ENCODE assay signal across 18 cellular contexts in genomic region chr3:100150583-100150982, GRCh38. TPM values are rescaled to one million over a fixed set of nuclear protein-coding genes. Genes with fewer than 3 reads are reported as not detected.
DNase-seq lines count a peak whose midpoint lies in the region; ATAC-seq, FAIRE-seq and TF ChIP-seq lines count a peak whose summit lies in the region.
"Had no signal": no experiment of that assay in that cellular context is flagged by ENCODE, and none has a peak within 500 bp of the region (broad histone marks: within the 10 kb centered on the region; RNA-seq: fewer than 3 reads in every experiment).

No MANE protein-coding gene starts in this region.

- no peaks in the 10 kb centered on the region; the same call in 1 of the 2 replicates for H3K27me3 Mint-ChIP-seq in HFFc6 (ENCODE audit: insufficient read depth)
- H3K27me3 Mint-ChIP-seq: activated CD4-positive, alpha-beta memory T cell treated with anti-CD3 and anti-CD28 coated beads for 36 hours had no signal

- no peak overlapping the region for H3K23ac ChIP-seq in neuronal stem cell (ENCODE audit: low read depth, low read length, poor library complexity)

- H3K36me3 Mint-ChIP-seq in HFFc6 (ENCODE audit: low read depth), result peaks cover 26% of the 10 kb centered on the region

- no peak overlapping the region for H2BK12ac ChIP-seq in neuronal stem cell (ENCODE audit: low read length)

- no peak for TF ChIP-seq RAD21 in K562 (CRISPR knock-in tag; conservative IDR thresholded peaks at IDR 0.05 in 1 of 2, IDR thresholded peaks at IDR 0.05 in 1 of 2)

- H3K27ac ChIP-seq in K562 (ENCODE audit: extremely low read depth, low read depth, low read length) (no peak overlapping the region), skeletal muscle tissue (ENCODE audit: low read depth, low read length) (peak overlapping the region; percentile 78), neuronal stem cell (replicated peaks; ENCODE audit: low read length) (no peak overlapping the region)

- peak; percentile 7 for DNase-seq in EL
- DNase-seq in K562 (ENCODE audit: extremely low read depth in 1 of 4, low spot score in 3 of 4), result no peak
- DNase-seq in left cardiac atrium, result no peak
- no peak for DNase-seq in neuronal stem cell (ENCODE audit: low spot score)
- DNase-seq in HFFc6, result no peak
- DNase-seq in NCI-H345 (lab: John Stamatoyannopoulos, UW), result no peak
- DNase-seq: activated CD4-positive, alpha-beta memory T cell treated with anti-CD3 and anti-CD28 coated beads for 36 hours; C1 segment of cervical spinal cord; DND-41; hippocampal formation; upper lobe of left lung had no signal

- peaks cover 34% of the 10 kb centered on the region for H3K4me1 Mint-ChIP-seq in HFFc6 (ENCODE audit: low read depth)
- H3K4me1 Mint-ChIP-seq: neural crest cell had no signal

- H4K8ac ChIP-seq in neuronal stem cell (ENCODE audit: low read depth, low read length), result no peak overlapping the region

- no peak overlapping the region for H3K9ac ChIP-seq in K562 (ENCODE audit: insufficient read depth in 1 of 2, low read depth in 2 of 2, low read length in 2 of 2)
- no peak overlapping the region for H3K9ac ChIP-seq in skeletal muscle tissue (ENCODE audit: low read depth in 1 of 3, low read length in 3 of 3)
- H3K9ac ChIP-seq in neuronal stem cell (ENCODE audit: low read depth, low read length, poor library complexity), result no peak overlapping the region

- H2BK15ac ChIP-seq in neuronal stem cell (ENCODE audit: low read length), result no peak overlapping the region

- no peak overlapping the region for H4K91ac ChIP-seq in neuronal stem cell (ENCODE audit: low read depth, low read length, poor library complexity)

- no peaks in the 10 kb centered on the region for H3K79me1 ChIP-seq in neuronal stem cell (ENCODE audit: low read depth, low read length)

- in situ Hi-C loops in K562 (cut with MboI), result no loop called here

- no peak for TF ChIP-seq POLR2A in K562 (conservative IDR thresholded peaks at IDR 0.05)

- no peak overlapping the region for H2BK120ac ChIP-seq in neuronal stem cell (ENCODE audit: low read depth, low read length)

- H3K4ac ChIP-seq in neuronal stem cell (ENCODE audit: low read length), result no peak overlapping the region

- no peak for FAIRE-seq in K562 (lab: Jason Lieb, UNC)
- FAIRE-seq: GM12878 had no signal

- intact Hi-C loops in K562 (cut with micrococcal nuclease), result no loop called here
- intact Hi-C loops in left cardiac atrium (cut with DNase I), result no loop called here

- no peak overlapping the region for H3K4me3 ChIP-seq in K562
- H3K4me3 ChIP-seq in skeletal muscle tissue (ENCODE audit: low read length in 3 of 3), result no peak overlapping the region
- no peak overlapping the region for H3K4me3 ChIP-seq in neuronal stem cell (ENCODE audit: low read length in 2 of 2)
- H3K4me3 ChIP-seq: GM12878, upper lobe of left lung had no signal

- ATAC-seq in K562, result no peak
- peak; percentile 74 to 86 for ATAC-seq in left cardiac atrium
- no peak for ATAC-seq in HG03571 (IDR thresholded peaks at IDR 0.05; ENCODE audit: unreplicated experiment)
- ATAC-seq: GM12878, left lobe of liver had no signal

- H3K4me2 ChIP-seq in K562 (ENCODE audit: insufficient read depth, low read length) (no peak overlapping the region), neuronal stem cell (ENCODE audit: insufficient read depth, low read length, poor library complexity, severe bottlenecking) (no peak overlapping the region)

- H3K36me3 ChIP-seq in K562 (ENCODE audit: control insufficient read depth, insufficient read depth, low read length) (peaks cover 25% of the 10 kb centered on the region; the same call in 2 of the 3 replicates), skeletal muscle tissue (ENCODE audit: control insufficient read depth in 3 of 3, insufficient read depth in 3 of 3, low read length in 3 of 3) (no peaks in the 10 kb centered on the region), neuronal stem cell (replicated peaks in 1 of 2; ENCODE audit: control insufficient read depth in 2 of 2, insufficient read depth in 2 of 2, low read length in 2 of 2) (peaks cover 0 to 7% of the 10 kb centered on the region in 2 donors)
- H3K36me3 ChIP-seq: upper lobe of left lung had no signal

- H3K4me1 ChIP-seq in K562 (replicated peaks in 1 of 2; ENCODE audit: control insufficient read depth in 2 of 2, insufficient read depth in 2 of 2, low read length in 2 of 2) (no peaks in the 10 kb centered on the region), skeletal muscle tissue (ENCODE audit: control insufficient read depth in 3 of 3, insufficient read depth in 3 of 3, low read length in 3 of 3) (peaks cover 14 to 23% (median 21%) of the 10 kb centered on the region in 3 donors), neuronal stem cell (ENCODE audit: control insufficient read depth in 2 of 2, insufficient read depth in 1 of 2, low read depth in 1 of 2, low read length in 2 of 2) (no peaks in the 10 kb centered on the region)
- H3K4me1 ChIP-seq: upper lobe of left lung had no signal

- H3K9me1 ChIP-seq in K562 (ENCODE audit: control insufficient read depth, insufficient read depth, low read length), result no peaks in the 10 kb centered on the region

- POLR2A ChIA-PET in K562 (lab: Yijun Ruan, JAX), result no interaction called here

- H3K14ac ChIP-seq in neuronal stem cell (ENCODE audit: low read length), result no peak overlapping the region

- no peaks in the 10 kb centered on the region for H4K20me1 ChIP-seq in K562 (replicated peaks; ENCODE audit: control insufficient read depth, insufficient read depth, low read length)

- no TSS peak for BruUV-seq in K562 (replicated peaks; lab: Mats Ljungman, UMichigan)

- H3K27me3 ChIP-seq in K562 (ENCODE audit: control insufficient read depth in 2 of 2, insufficient read depth in 2 of 2, low read length in 2 of 2) (no peaks in the 10 kb centered on the region), skeletal muscle tissue (ENCODE audit: control insufficient read depth in 3 of 3, insufficient read depth in 3 of 3, low read length in 3 of 3) (no peaks in the 10 kb centered on the region), neuronal stem cell (ENCODE audit: control insufficient read depth in 3 of 3, insufficient read depth in 3 of 3, low read depth in 1 of 3, low read length in 3 of 3) (no peaks in the 10 kb centered on the region)
- H3K27me3 ChIP-seq: upper lobe of left lung had no signal

- H3K27ac Mint-ChIP-seq in HFFc6, result no peak overlapping the region; the same call in 1 of the 2 replicates
- H3K27ac Mint-ChIP-seq: activated CD4-positive, alpha-beta memory T cell treated with anti-CD3 and anti-CD28 coated beads for 36 hours; activated T-helper 2 cell treated with anti-CD3 and anti-CD28 coated beads, Interferon-gamma antibody, Interleukin-2, Interleukin-4, amounts not matched to agents 10 μg/mL and 5 μg/mL and 100 μg/mL, durations not matched to agents 14 hours and 24 hours and 36 hours had no signal

- no peak overlapping the region for H3K18ac ChIP-seq in neuronal stem cell (ENCODE audit: low read length)

- H2AFZ ChIP-seq in K562 (ENCODE audit: low read depth, low read length) (no peak overlapping the region), neuronal stem cell (ENCODE audit: low read length) (no peak overlapping the region)

- H3K4me3 Mint-ChIP-seq in HFFc6, result no peak overlapping the region
- H3K4me3 Mint-ChIP-seq: activated CD4-positive, alpha-beta memory T cell treated with anti-CD3 and anti-CD28 coated beads for 36 hours; neural crest cell had no signal

- CTCF ChIA-PET in K562 (lab: Yijun Ruan, JAX; ENCODE audit: low intra/inter-chr PET ratio), result no interaction called here

- TF ChIP-seq CTCF in K562 (IDR thresholded peaks at IDR 0.05 in 2 of 3, conservative IDR thresholded peaks at IDR 0.05 in 1 of 3; ENCODE audit: insufficient read depth in 2 of 3, low read depth in 1 of 3, low read length in 3 of 3) (no peak), HFFc6 (IDR thresholded peaks at IDR 0.05) (no peak)

- H2BK5ac ChIP-seq in neuronal stem cell (ENCODE audit: low read length), result no peak overlapping the region

- H2AK5ac ChIP-seq in neuronal stem cell (ENCODE audit: low read depth, low read length), result no peak overlapping the region

- peaks cover 9% of the 10 kb centered on the region for H3K9me3 Mint-ChIP-seq in HFFc6

- H3K79me2 ChIP-seq in K562 (ENCODE audit: control insufficient read depth, insufficient read depth, low read length), result no peaks in the 10 kb centered on the region

- TF ChIP-seq EP300 in K562 (IDR thresholded peaks at IDR 0.05; ENCODE audit: low read length), result no peak

- H3K9me3 ChIP-seq in K562 (replicated peaks; ENCODE audit: control insufficient read depth, insufficient read depth, low read depth, low read length), result peaks cover 5% of the 10 kb centered on the region
- peaks cover 0 to 4% (median 2%) of the 10 kb centered on the region in 3 donors for H3K9me3 ChIP-seq in skeletal muscle tissue (ENCODE audit: control insufficient read depth in 3 of 3, low read length in 3 of 3)
- H3K9me3 ChIP-seq in neuronal stem cell (replicated peaks in 1 of 2; ENCODE audit: control insufficient read depth in 2 of 2, insufficient read depth in 1 of 2, low read depth in 1 of 2, low read length in 2 of 2), result peaks cover 3 to 8% of the 10 kb centered on the region in 2 donors

TF ChIP-seq in K562, 482 proteins besides CTCF, POLR2A, EP300 and RAD21 (continues in another document):
- TF ChIP-seq ZNF311 (CRISPR knock-in tag; IDR thresholded peaks at IDR 0.05), result no peak
- no peak for TF ChIP-seq CEBPG (CRISPR knock-in tag; IDR thresholded peaks at IDR 0.05)
- peak; percentile 48 to 75 for TF ChIP-seq CEBPG (tag; conservative IDR thresholded peaks at IDR 0.05 in 1 of 2, IDR thresholded peaks at IDR 0.05 in 1 of 2)

RNA-seq across cellular contexts. Expression of gene FILIP1L, which starts 36.3 kb away (rescaled TPM):
- total RNA-seq in K562 (2011; cell fraction: chromatin; rRNA removed; ENCODE audit: low replicate concordance), result 1.0 and 4.2 TPM in 2 replicates
- total RNA-seq in K562 (2011; cell fraction: nucleolus; rRNA removed), result 0.92 and 1.0 TPM in 2 replicates
- total RNA-seq in K562 (2011; cell fraction: nucleoplasm; rRNA removed), result 0.76 and 2.8 TPM in 2 replicates
- total RNA-seq in K562 (2014; rRNA removed) (0.73 and 0.94 TPM in 2 replicates), K562 (2014; rRNA removed; fragmentation: Illumina TruSeq; extraction: Trizol) (1.5 and 2.1 TPM in 2 replicates), K562 (2015; rRNA removed; fragmentation: Illumina TruSeq; extraction: Trizol) (1.1 and 1.7 TPM in 2 replicates), K562 (2021) (1.6 TPM in 2 replicates), left cardiac atrium (10 to 100 TPM; 77.0 to 86.6 TPM), skeletal muscle tissue (29.2 TPM)
- polyA plus RNA-seq in K562 (2011; rRNA removed) (2.1 and 2.7 TPM in 2 replicates), K562 (2014; fragmentation: Illumina TruSeq; extraction: Trizol) (1.9 and 2.0 TPM in 2 replicates), K562 (2014; fragmentation: Nextera tagmentation; extraction: Ambion mirVana) (under 1 TPM; 0.50 to 0.63 TPM), K562 (2014; rRNA removed) (0.91 and 1.8 TPM in 2 replicates)
- 0.88 and 2.6 TPM in 2 replicates for polyA plus RNA-seq in K562 (2011; cell fraction: cytosol; rRNA removed)
- 3.6 and 4.1 TPM in 2 replicates for polyA plus RNA-seq in K562 (2011; cell fraction: nucleus; rRNA removed)
- polyA plus RNA-seq in K562 (2012), result 1.5 and 2.8 TPM in 2 replicates
- 4.2 and 4.9 TPM in 2 replicates for polyA minus RNA-seq in K562 (2011; rRNA and poly(A)+ RNA removed)
- polyA minus RNA-seq in K562 (2011; cell fraction: cytosol; rRNA and poly(A)+ RNA removed), result 1.1 and 2.4 TPM in 2 replicates
- polyA minus RNA-seq in K562 (2011; cell fraction: nucleus; rRNA and poly(A)+ RNA removed), result 0.94 and 4.8 TPM in 2 replicates
- 2.2 TPM for polyA plus RNA-seq in neuronal stem cell (2013, experiment 1 of 2)
- polyA plus RNA-seq in neuronal stem cell (2013, experiment 2 of 2), result 1.7 TPM
- total RNA-seq in HFFc6 (2021; fragmentation: NEBNext Ultra II Directional; extraction: Animal tissue kit (Norgen Biotek cat#: 25700)), result 10 to 100 TPM; 37.8 to 54.7 (median 48.2) TPM
- total RNA-seq: OCI-LY7 had no signal

Comparison
In these comparisons a context has a peak if more than half of its experiments do, and no peak if none do; other contexts are left out.
1. ATAC-seq: peak in left cardiac atrium (2 of 2); none in K562 (single experiment) and HG03571 (single experiment).